8 cellular contexts compared by ENCODE assay signal in the genomic region with DNA sequence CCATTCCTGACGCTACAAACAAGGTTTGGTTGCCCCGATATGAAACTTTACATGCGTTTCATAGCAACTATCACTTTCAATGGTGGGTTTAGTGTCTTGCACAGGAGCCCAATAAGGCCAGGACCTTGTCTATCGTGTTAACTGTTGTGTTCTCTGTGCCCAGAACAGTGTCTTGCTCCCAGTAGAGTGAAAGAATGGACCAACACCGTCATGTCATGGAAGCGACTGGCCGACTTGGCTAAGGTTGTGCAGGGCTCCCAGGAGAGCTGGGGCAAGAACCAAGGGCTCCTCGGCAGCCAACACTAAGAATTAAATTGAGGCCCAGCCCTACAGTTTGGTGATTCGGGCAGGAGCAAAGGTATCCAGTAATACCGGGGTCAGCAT. TPM values are rescaled to one million over a fixed set of nuclear protein-coding genes. Genes with fewer than 3 reads are reported as not detected.
A peak's percentile ranks its signal among the peaks of the same experiment; 100 is the strongest.
DNase-seq lines count a peak whose midpoint lies in the region; ATAC-seq and TF ChIP-seq lines count a peak whose summit lies in the region.

No MANE protein-coding gene starts in this region.

- no peaks in the 10 kb centered on the region for H3K36me3 Mint-ChIP-seq in GM23338 (ENCODE audit: low read depth)
- H3K36me3 Mint-ChIP-seq in activated naive CD4-positive, alpha-beta T cell treated with anti-CD3 and anti-CD28 coated beads, Interleukin-2, amount 10 ng/mL, durations not matched to agents 7 days and 5 days = no peaks in the 10 kb centered on the region

- no peaks in the 10 kb centered on the region for H4K20me1 ChIP-seq in GM23338 (replicated peaks; ENCODE audit: insufficient read depth)

- peaks cover 30% of the 10 kb centered on the region for H3K27me3 ChIP-seq in GM23338 (ENCODE audit: insufficient read depth)
- H3K27me3 ChIP-seq in right cardiac atrium (ENCODE audit: control insufficient read depth, insufficient read depth) = no peaks in the 10 kb centered on the region
- H3K27me3 ChIP-seq in skeletal muscle satellite cell (ENCODE audit: control insufficient read depth, insufficient read depth, low read length) = no peaks in the 10 kb centered on the region

- no peaks in the 10 kb centered on the region for H3K9me2 ChIP-seq in GM23338 (ENCODE audit: insufficient read depth)

- no peak for TF ChIP-seq CTCF in GM23338 (conservative IDR thresholded peaks at IDR 0.05; ENCODE audit: low read depth in 2 of 2)

- H3K9me3 Mint-ChIP-seq in GM23338 = no peaks in the 10 kb centered on the region
- no peaks in the 10 kb centered on the region for H3K9me3 Mint-ChIP-seq in activated naive CD4-positive, alpha-beta T cell treated with anti-CD3 and anti-CD28 coated beads, Interleukin-2, amount 10 ng/mL, durations not matched to agents 7 days and 5 days

- H3K27me3 Mint-ChIP-seq in GM23338 (ENCODE audit: insufficient read depth, low read depth, poor library complexity) = peaks cover 21% of the 10 kb centered on the region
- peaks cover 9% of the 10 kb centered on the region for H3K27me3 Mint-ChIP-seq in activated naive CD4-positive, alpha-beta T cell treated with anti-CD3 and anti-CD28 coated beads, Interleukin-2, amount 10 ng/mL, durations not matched to agents 7 days and 5 days

- H3K36me3 ChIP-seq in GM23338 (ENCODE audit: insufficient read depth) = no peaks in the 10 kb centered on the region
- H3K36me3 ChIP-seq in skeletal muscle satellite cell (ENCODE audit: insufficient read depth, low read length) = no peaks in the 10 kb centered on the region

- intact Hi-C loops in right cardiac atrium (cut with DNase I) = no loop called here

- H3K4me1 Mint-ChIP-seq in GM23338 = peaks cover 9% of the 10 kb centered on the region
- peaks cover 26% of the 10 kb centered on the region for H3K4me1 Mint-ChIP-seq in activated naive CD4-positive, alpha-beta T cell treated with anti-CD3 and anti-CD28 coated beads, Interleukin-2, amount 10 ng/mL, durations not matched to agents 7 days and 5 days

- H3K4me1 ChIP-seq in GM23338 (ENCODE audit: insufficient read depth) (peaks cover 8% of the 10 kb centered on the region), right cardiac atrium (ENCODE audit: control insufficient read depth, insufficient read depth, low read length) (no peaks in the 10 kb centered on the region), skeletal muscle satellite cell (ENCODE audit: control insufficient read depth, insufficient read depth, low read length) (peaks cover 13% of the 10 kb centered on the region)

- H3K9ac ChIP-seq in skeletal muscle satellite cell (ENCODE audit: low read depth, low read length) = peak overlapping the region; percentile 62

- H3K4me3 ChIP-seq in GM23338 (peak overlapping the region; percentile 68), right cardiac atrium (ENCODE audit: low read length) (peak overlapping the region; percentile 50), skeletal muscle satellite cell (ENCODE audit: low read length) (peak overlapping the region; percentile 69)

- ATAC-seq in GM23338 (peak; percentile 47), right cardiac atrium (peak; percentile 32 to 50)

- H3K9me3 ChIP-seq in right cardiac atrium (ENCODE audit: control insufficient read depth, low read length) (no peaks in the 10 kb centered on the region), skeletal muscle satellite cell (replicated peaks; ENCODE audit: low read length) (no peaks in the 10 kb centered on the region)

- H3F3A ChIP-seq in GM23338 (replicated peaks; ENCODE audit: low read depth) = peaks cover 6% of the 10 kb centered on the region

- DNase-seq in GM23338 (ENCODE audit: low spot score) = no peak
- DNase-seq in activated naive CD4-positive, alpha-beta T cell treated with anti-CD3 and anti-CD28 coated beads, Interleukin-2, amount 10 ng/mL, durations not matched to agents 7 days and 5 days = no peak
- no peak for DNase-seq in right cardiac atrium
- no peak for DNase-seq in medulla oblongata (ENCODE audit: extremely low spot score)
- no peak for DNase-seq in HPDE6-E6E7 (ENCODE audit: extremely low spot score)
- DNase-seq in stimulated activated CD4-positive, alpha-beta T cell treated with anti-CD3 and anti-CD28 coated beads, Interleukin-12 subunit alpha, Interleukin-12 subunit beta, amount 100 ng/mL, for 4 hours = no peak
- DNase-seq in NAMALWA (ENCODE audit: low spot score) = no peak

- H3K4me3 Mint-ChIP-seq in GM23338 = peak overlapping the region; percentile 73
- H3K4me3 Mint-ChIP-seq in activated naive CD4-positive, alpha-beta T cell treated with anti-CD3 and anti-CD28 coated beads, Interleukin-2, amount 10 ng/mL, durations not matched to agents 7 days and 5 days = peak overlapping the region; percentile 70

- no peak overlapping the region for H3K27ac Mint-ChIP-seq in GM23338
- peak overlapping the region; percentile 62 for H3K27ac Mint-ChIP-seq in activated naive CD4-positive, alpha-beta T cell treated with anti-CD3 and anti-CD28 coated beads, Interleukin-2, amount 10 ng/mL, durations not matched to agents 7 days and 5 days

- 25% methylated on average over 10 of the region's 10 CpGs for WGBS in right cardiac atrium

- no peaks in the 10 kb centered on the region for H3K79me2 ChIP-seq in GM23338 (replicated peaks; ENCODE audit: insufficient read depth)

- CTCF ChIA-PET in activated naive CD4-positive, alpha-beta T cell treated with anti-CD3 and anti-CD28 coated beads, Interleukin-2, amount 10 ng/mL, durations not matched to agents 7 days and 5 days (lab: Charles Lee) = interaction anchor here (1.0 to 1.4 kb wide), 3 partner anchors 37 to 146 kb away, joined by 3 to 6 read pairs (median 5); no protein-coding TSS in a partner anchor

- peak overlapping the region; percentile 78 for H3K4me2 ChIP-seq in GM23338
- H3K4me2 ChIP-seq in skeletal muscle satellite cell (ENCODE audit: low read length) = peak overlapping the region; percentile 89

- H2AFZ ChIP-seq in GM23338 = peak overlapping the region; percentile 100

- H3K27ac ChIP-seq in GM23338 (ENCODE audit: low read depth) = no peak overlapping the region
- H3K27ac ChIP-seq in right cardiac atrium (ENCODE audit: low read length) = peak overlapping the region; percentile 90

TF ChIP-seq in GM23338, 12 proteins besides CTCF, POLR2A, EP300 and RAD21 (continues in another document):
- TF ChIP-seq JUNB (IDR thresholded peaks at IDR 0.05; ENCODE audit: unreplicated experiment) = no peak

RNA-seq across cellular contexts. Expression of a gene that starts 0.5 kb away (rescaled TPM):
- total RNA-seq in GM23338 (2014; rRNA removed; shearing (Covaris generic)) = 0.12 and 0.14 TPM in 2 replicates
- polyA plus RNA-seq in GM23338 (2016; fragmentation: Nextera tagmentation; extraction: Ambion mirVana) (0.78 and 0.79 TPM in 2 replicates), right cardiac atrium (10.4 TPM)
- total RNA-seq in right cardiac atrium = 10 to 100 TPM; 20.6 to 25.7 (median 23.2) TPM
- 0.25 and 0.44 TPM in 2 replicates for total RNA-seq in skeletal muscle satellite cell (2012; rRNA removed)

RNA-seq across cellular contexts. Expression of a gene that starts 29.6 kb away (rescaled TPM):
- total RNA-seq in GM23338 (2014; rRNA removed; shearing (Covaris generic)) = 233 and 235 TPM in 2 replicates
- 110 and 114 TPM in 2 replicates for polyA plus RNA-seq in GM23338 (2016; fragmentation: Nextera tagmentation; extraction: Ambion mirVana)
- total RNA-seq in right cardiac atrium = 100 to 1,000 TPM; 197 to 433 (median 236) TPM
- 74.5 TPM for polyA plus RNA-seq in right cardiac atrium
- total RNA-seq in skeletal muscle satellite cell (2012; rRNA removed) = 270 and 292 TPM in 2 replicates

Comparison
In these comparisons a context has a peak if more than half of its experiments do, and no peak if none do; other contexts are left out.
1. RNA of a gene that starts 0.5 kb away (total RNA-seq): 20.6 to 25.7 TPM in right cardiac atrium; 0.12 to 0.14 TPM in GM23338; every median in the first group is over 10 times any median in the second.
2. Peak in every context shown above with its lines, with median percentiles within 50 percentile points of each other: H3K4me3 ChIP-seq.